In genomic region chr3:171307988-171308387, GRCh38 we compare ENCODE assay signal across 1 cellular context.
TF ChIP-seq lines count a peak whose summit lies in the region.

No MANE protein-coding gene starts in this region.

TF ChIP-seq in GM12878, 131 proteins besides CTCF, POLR2A, EP300 and RAD21 (continued from another document):
- TF ChIP-seq, protein P1, sequence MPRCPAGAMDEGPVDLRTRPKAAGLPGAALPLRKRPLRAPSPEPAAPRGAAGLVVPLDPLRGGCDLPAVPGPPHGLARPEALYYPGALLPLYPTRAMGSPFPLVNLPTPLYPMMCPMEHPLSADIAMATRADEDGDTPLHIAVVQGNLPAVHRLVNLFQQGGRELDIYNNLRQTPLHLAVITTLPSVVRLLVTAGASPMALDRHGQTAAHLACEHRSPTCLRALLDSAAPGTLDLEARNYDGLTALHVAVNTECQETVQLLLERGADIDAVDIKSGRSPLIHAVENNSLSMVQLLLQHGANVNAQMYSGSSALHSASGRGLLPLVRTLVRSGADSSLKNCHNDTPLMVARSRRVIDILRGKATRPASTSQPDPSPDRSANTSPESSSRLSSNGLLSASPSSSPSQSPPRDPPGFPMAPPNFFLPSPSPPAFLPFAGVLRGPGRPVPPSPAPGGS (IDR thresholded peaks at IDR 0.05; ENCODE audit: borderline replicate concordance, insufficient read depth, low read depth, low read length, poor library complexity, severe bottlenecking) = no peak
TF ChIP-seq in GM12878: peak in this region for 1.
